Comparison of ENCODE assay signal across 19 cellular contexts in the genomic region with DNA sequence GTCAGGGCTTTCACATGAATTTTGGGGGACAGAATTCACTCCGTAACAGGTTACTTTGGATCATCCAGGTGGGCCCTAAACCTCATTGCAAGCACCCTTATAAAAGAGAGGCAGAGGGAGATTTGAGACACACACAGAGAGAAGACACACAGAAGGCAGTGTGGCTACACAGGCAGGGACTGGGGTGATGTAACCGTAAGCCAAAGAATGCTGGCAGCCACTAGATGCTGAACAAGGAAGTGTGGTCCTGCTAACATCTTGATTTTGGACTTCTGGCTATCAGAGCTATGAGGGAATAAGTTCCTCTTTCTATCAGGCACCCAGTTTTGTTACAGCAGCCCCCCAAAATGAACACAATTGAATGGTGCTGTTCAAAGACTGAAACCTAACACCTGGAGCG.
"Had no signal": no experiment of that assay in that cellular context is flagged by ENCODE, and none has a peak within 500 bp of the region (broad histone marks: within the 10 kb centered on the region; RNA-seq: fewer than 3 reads in every experiment).

No MANE protein-coding gene starts in this region.

- H3K4me1 ChIP-seq: sigmoid colon, testis, uterus had no signal

- H3K27ac ChIP-seq: epithelial cell of prostate, heart left ventricle, sigmoid colon, testis, uterus had no signal

- H3K9me3 ChIP-seq: sigmoid colon, testis, uterus had no signal

- H3K4me2 ChIP-seq: smooth muscle cell had no signal

- H3K36me3 ChIP-seq: heart left ventricle, sigmoid colon, uterus had no signal

- ATAC-seq: activated naive CD4-positive, alpha-beta T cell treated with anti-CD3 and anti-CD28 coated beads, Interleukin-2, amount 50 U/mL, for 72 hours; heart left ventricle; left cardiac atrium; naive thymus-derived CD4-positive, alpha-beta T cell; stimulated activated naive B cell treated with anti-CD40 and anti-IgM and Interleukin-4, amounts not matched to agents 10 μg/mL and 1 μg/mL and 100 μg/mL, for 72 hours had no signal

- H3K27me3 ChIP-seq: heart left ventricle, sigmoid colon, testis, uterus had no signal

- DNase-seq: activated CD4-positive, alpha-beta T cell treated with anti-CD3 and anti-CD28 coated beads for 1 hour; activated CD4-positive, alpha-beta T cell treated with anti-CD3 and anti-CD28 coated beads, Interleukin-2, amount 50 U/mL, for 1 hour; activated T-cell treated with anti-CD3 and anti-CD28 coated beads, Interleukin-2, amount 50 U/mL, for 1 hour; aorta; heart left ventricle; islet precursor cell; left cardiac atrium; naive thymus-derived CD4-positive, alpha-beta T cell; retina; sigmoid colon; stimulated activated CD4-positive, alpha-beta T cell treated with anti-CD3 and anti-CD28 coated beads, Interleukin-15, amount 100 ng/mL, for 24 hours; stimulated activated naive B cell treated with anti-CD40 and anti-IgM and Interleukin-4, amounts not matched to agents 10 μg/mL and 1 μg/mL and 100 μg/mL, for 72 hours; T1000; testis; trophoblast cell; uterus had no signal

- H3K4me3 ChIP-seq: heart left ventricle, sigmoid colon, smooth muscle cell, testis, uterus had no signal
